In the genomic region with DNA sequence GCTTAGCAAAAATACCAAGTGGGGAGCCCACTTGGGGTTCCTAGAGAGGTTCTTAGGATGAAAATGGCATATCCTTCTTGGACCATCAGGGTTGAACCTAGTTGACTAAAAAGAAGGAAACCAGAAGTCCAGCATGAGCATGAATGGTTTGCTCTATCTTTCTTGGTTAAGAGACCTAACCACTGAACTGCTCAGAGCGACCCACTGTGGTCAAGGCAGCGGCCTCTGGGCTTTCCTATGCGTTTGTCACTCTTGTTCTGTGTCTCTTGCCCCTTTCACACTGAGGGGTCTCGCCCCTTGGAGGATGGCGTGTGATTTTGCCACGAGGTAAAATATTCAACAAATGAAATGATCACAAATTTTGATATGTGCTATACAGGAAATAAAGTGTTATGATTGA, we compare ENCODE assay signal across 8 cellular contexts. TPM values are rescaled to one million over a fixed set of nuclear protein-coding genes. Genes with fewer than 3 reads are reported as not detected.
DNase-seq lines count a peak whose midpoint lies in the region; ATAC-seq, FAIRE-seq and TF ChIP-seq lines count a peak whose summit lies in the region.

No MANE protein-coding gene starts in this region.

- H3K27ac ChIP-seq in HL-60 (replicated peaks) (peak overlapping the region; percentile 49), K562 (ENCODE audit: extremely low read depth, low read depth, low read length) (peak overlapping the region; percentile 68)

- H3K4me3 ChIP-seq in HL-60 (replicated peaks; ENCODE audit: insufficient read depth, low read length) (no peak overlapping the region), K562 (no peak overlapping the region; the same call in 1 of the 2 replicates), mononuclear cell (ENCODE audit: low read length) (peak overlapping the region; percentile 73)

- H2AFZ ChIP-seq in K562 (ENCODE audit: low read depth, low read length), result peak overlapping the region; percentile 85

- CTCF ChIA-PET in K562 (lab: Yijun Ruan, JAX; ENCODE audit: low intra/inter-chr PET ratio), result no interaction called here

- no peak for FAIRE-seq in K562 (lab: Jason Lieb, UNC)

- WGBS in K562 (ENCODE audit: insufficient coverage, low coverage, missing lambda C conversion rate), result 47% methylated on average over 6 of the region's 6 CpGs

- peak; percentile 35 for DNase-seq in A172 (ENCODE audit: low spot score)
- no peak for DNase-seq in HL-60 (ENCODE audit: low read depth in 1 of 2, low spot score in 1 of 2)
- no peak for DNase-seq in K562 (ENCODE audit: extremely low read depth in 1 of 4, low spot score in 3 of 4)
- DNase-seq in cerebellum (ENCODE audit: low spot score), result no peak
- no peak for DNase-seq in nucleus accumbens (lab: John Stamatoyannopoulos, UW)

- peaks cover 10% of the 10 kb centered on the region for H4K20me1 ChIP-seq in K562 (replicated peaks; ENCODE audit: control insufficient read depth, insufficient read depth, low read length)

- no peaks in the 10 kb centered on the region for H3K9me1 ChIP-seq in K562 (ENCODE audit: control insufficient read depth, insufficient read depth, low read length)

- no TSS peak for BruUV-seq in K562 (replicated peaks; lab: Mats Ljungman, UMichigan)

- peaks cover 18% of the 10 kb centered on the region for H3K79me2 ChIP-seq in K562 (ENCODE audit: control insufficient read depth, insufficient read depth, low read length)

- no peak for TF ChIP-seq EP300 in K562 (IDR thresholded peaks at IDR 0.05; ENCODE audit: low read length)

- POLR2A ChIA-PET in K562 (lab: Yijun Ruan, JAX), result interaction anchor here (0.6 to 3.1 kb wide), 11 partner anchors 9 to 293 kb away, joined by 3 to 30 read pairs (median 5); a partner anchor contains a TSS

- no peak for TF ChIP-seq CTCF in HL-60 (IDR thresholded peaks at IDR 0.05; ENCODE audit: insufficient read depth, low read length)
- TF ChIP-seq CTCF in K562 (IDR thresholded peaks at IDR 0.05 in 2 of 3, conservative IDR thresholded peaks at IDR 0.05 in 1 of 3; ENCODE audit: insufficient read depth in 2 of 3, low read depth in 1 of 3, low read length in 3 of 3), result no peak

- H3K27me3 ChIP-seq in HL-60 (ENCODE audit: insufficient read depth, poor library complexity, severe bottlenecking) (no peaks in the 10 kb centered on the region), K562 (ENCODE audit: control insufficient read depth in 2 of 2, insufficient read depth in 2 of 2, low read length in 2 of 2) (no peaks in the 10 kb centered on the region), mononuclear cell (ENCODE audit: insufficient read depth, low read length) (no peaks in the 10 kb centered on the region)

- H3K9ac ChIP-seq in K562 (ENCODE audit: insufficient read depth in 1 of 2, low read depth in 2 of 2, low read length in 2 of 2), result peak overlapping the region; percentile 49 to 52; a peak in 3 of 4 replicates

- no peaks in the 10 kb centered on the region for H3K36me3 ChIP-seq in K562 (ENCODE audit: control insufficient read depth, insufficient read depth, low read length)

- intact Hi-C loops in K562 (cut with micrococcal nuclease), result loop anchor here (1.0 kb wide), 1 partner anchor 20 kb away; a partner anchor contains a TSS

- no peak for TF ChIP-seq POLR2A in K562 (conservative IDR thresholded peaks at IDR 0.05)

- peaks cover 31 to 39% of the 10 kb centered on the region in 2 experiments for H3K4me1 ChIP-seq in K562 (replicated peaks in 1 of 2; ENCODE audit: control insufficient read depth in 2 of 2, insufficient read depth in 2 of 2, low read length in 2 of 2)
- peaks cover 62% of the 10 kb centered on the region for H3K4me1 ChIP-seq in mononuclear cell (ENCODE audit: insufficient read depth, low read length)

- in situ Hi-C loops in K562 (cut with MboI), result no loop called here

- ATAC-seq in K562, result no peak
- no peak for ATAC-seq in GM18868 (IDR thresholded peaks at IDR 0.05; ENCODE audit: unreplicated experiment)
- ATAC-seq in GM21367 (IDR thresholded peaks at IDR 0.05; ENCODE audit: unreplicated experiment), result no peak

- H3K9me3 ChIP-seq in K562 (replicated peaks; ENCODE audit: control insufficient read depth, insufficient read depth, low read depth, low read length) (no peaks in the 10 kb centered on the region), mononuclear cell (ENCODE audit: low read depth, low read length) (no peaks in the 10 kb centered on the region)

- TF ChIP-seq RAD21 in K562 (CRISPR knock-in tag; conservative IDR thresholded peaks at IDR 0.05 in 1 of 2, IDR thresholded peaks at IDR 0.05 in 1 of 2), result no peak

- peak overlapping the region; percentile 69 for H3K4me2 ChIP-seq in K562 (ENCODE audit: insufficient read depth, low read length)

RNA-seq across cellular contexts. Expression of a gene that starts 0.5 kb away (rescaled TPM):
- 8.8 and 10.9 TPM in 2 replicates for total RNA-seq in A172 (2014; rRNA removed; shearing (Covaris generic))
- total RNA-seq in K562 (2011; cell fraction: chromatin; rRNA removed; ENCODE audit: low replicate concordance), result 0.51 and 1.8 TPM in 2 replicates
- total RNA-seq in K562 (2011; cell fraction: nucleolus; rRNA removed), result 3.7 and 4.1 TPM in 2 replicates
- total RNA-seq in K562 (2011; cell fraction: nucleoplasm; rRNA removed), result 1.8 TPM in 2 replicates
- total RNA-seq in K562 (2014; rRNA removed), result 7.4 and 8.6 TPM in 2 replicates
- 0.61 and 1.1 TPM in 2 replicates for total RNA-seq in K562 (2014; rRNA removed; fragmentation: Illumina TruSeq; extraction: Trizol)
- total RNA-seq in K562 (2015; rRNA removed; fragmentation: Illumina TruSeq; extraction: Trizol), result 2.6 and 2.7 TPM in 2 replicates
- total RNA-seq in K562 (2021), result 5.4 and 6.5 TPM in 2 replicates
- 2.3 and 2.9 TPM in 2 replicates for polyA plus RNA-seq in K562 (2011; rRNA removed)
- polyA plus RNA-seq in K562 (2011; cell fraction: cytosol; rRNA removed), result 3.9 and 6.5 TPM in 2 replicates
- polyA plus RNA-seq in K562 (2011; cell fraction: nucleus; rRNA removed), result 2.4 and 2.6 TPM in 2 replicates
- 3.6 and 5.0 TPM in 2 replicates for polyA plus RNA-seq in K562 (2012)
- polyA plus RNA-seq in K562 (2014; fragmentation: Illumina TruSeq; extraction: Trizol), result 1.7 and 2.5 TPM in 2 replicates
- polyA plus RNA-seq in K562 (2014; fragmentation: Nextera tagmentation; extraction: Ambion mirVana), result under 1 TPM; 0.01 to 0.08 TPM
- polyA plus RNA-seq in K562 (2014; rRNA removed), result 3.5 and 4.1 TPM in 2 replicates
- polyA minus RNA-seq in K562 (2011; rRNA and poly(A)+ RNA removed), result 1.8 and 1.9 TPM in 2 replicates
- polyA minus RNA-seq in K562 (2011; cell fraction: cytosol; rRNA and poly(A)+ RNA removed), result 2.9 and 4.3 TPM in 2 replicates
- polyA minus RNA-seq in K562 (2011; cell fraction: nucleus; rRNA and poly(A)+ RNA removed), result 1.5 and 3.1 TPM in 2 replicates
- total RNA-seq in mononuclear cell, result 9.2 TPM
- 3.1 TPM for total RNA-seq in cerebellum

RNA-seq across cellular contexts. Expression of a gene that starts 14.3 kb away (rescaled TPM):
- total RNA-seq in A172 (2014; rRNA removed; shearing (Covaris generic)), result 35.8 and 39.3 TPM in 2 replicates
- 42.3 and 63.3 TPM in 2 replicates for total RNA-seq in K562 (2011; cell fraction: chromatin; rRNA removed; ENCODE audit: low replicate concordance)
- total RNA-seq in K562 (2011; cell fraction: nucleolus; rRNA removed), result 76.2 and 101 TPM in 2 replicates
- 131 and 204 TPM in 2 replicates for total RNA-seq in K562 (2011; cell fraction: nucleoplasm; rRNA removed)
- 11.4 and 15.5 TPM in 2 replicates for total RNA-seq in K562 (2014; rRNA removed)
- total RNA-seq in K562 (2014; rRNA removed; fragmentation: Illumina TruSeq; extraction: Trizol), result 24.0 and 28.1 TPM in 2 replicates
- total RNA-seq in K562 (2015; rRNA removed; fragmentation: Illumina TruSeq; extraction: Trizol), result 16.8 and 16.9 TPM in 2 replicates
- 16.3 and 16.8 TPM in 2 replicates for total RNA-seq in K562 (2021)
- 23.1 and 26.2 TPM in 2 replicates for polyA plus RNA-seq in K562 (2011; rRNA removed)
- 30.2 and 33.9 TPM in 2 replicates for polyA plus RNA-seq in K562 (2011; cell fraction: cytosol; rRNA removed)
- 38.7 and 40.6 TPM in 2 replicates for polyA plus RNA-seq in K562 (2011; cell fraction: nucleus; rRNA removed)
- polyA plus RNA-seq in K562 (2012), result 18.6 and 19.9 TPM in 2 replicates
- 7.1 and 9.7 TPM in 2 replicates for polyA plus RNA-seq in K562 (2014; fragmentation: Illumina TruSeq; extraction: Trizol)
- polyA plus RNA-seq in K562 (2014; fragmentation: Nextera tagmentation; extraction: Ambion mirVana), result 10 to 100 TPM; 17.4 to 19.5 TPM
- 12.5 and 16.7 TPM in 2 replicates for polyA plus RNA-seq in K562 (2014; rRNA removed)
- 56.1 and 92.4 TPM in 2 replicates for polyA minus RNA-seq in K562 (2011; rRNA and poly(A)+ RNA removed)
- polyA minus RNA-seq in K562 (2011; cell fraction: cytosol; rRNA and poly(A)+ RNA removed), result 26.4 and 31.2 TPM in 2 replicates
- polyA minus RNA-seq in K562 (2011; cell fraction: nucleus; rRNA and poly(A)+ RNA removed), result 63.1 and 97.3 TPM in 2 replicates
- 221 TPM for total RNA-seq in mononuclear cell
- 28.3 TPM for total RNA-seq in cerebellum

RNA-seq across cellular contexts. Expression of a gene that starts 19.9 kb away (rescaled TPM):
- 110 and 114 TPM in 2 replicates for total RNA-seq in A172 (2014; rRNA removed; shearing (Covaris generic))
- total RNA-seq in K562 (2011; cell fraction: chromatin; rRNA removed; ENCODE audit: low replicate concordance), result 109 and 239 TPM in 2 replicates
- total RNA-seq in K562 (2011; cell fraction: nucleolus; rRNA removed), result 161 and 197 TPM in 2 replicates
- total RNA-seq in K562 (2011; cell fraction: nucleoplasm; rRNA removed), result 144 and 149 TPM in 2 replicates
- total RNA-seq in K562 (2014; rRNA removed) (78.1 and 96.2 TPM in 2 replicates), K562 (2014; rRNA removed; fragmentation: Illumina TruSeq; extraction: Trizol) (46.7 and 60.3 TPM in 2 replicates), K562 (2015; rRNA removed; fragmentation: Illumina TruSeq; extraction: Trizol) (67.7 and 74.8 TPM in 2 replicates), K562 (2021) (99.8 and 104 TPM in 2 replicates), mononuclear cell (1.5 TPM), cerebellum (15.2 TPM)
- polyA plus RNA-seq in K562 (2011; rRNA removed) (27.2 and 57.3 TPM in 2 replicates), K562 (2014; fragmentation: Illumina TruSeq; extraction: Trizol) (114 and 128 TPM in 2 replicates), K562 (2014; fragmentation: Nextera tagmentation; extraction: Ambion mirVana) (100 to 1,000 TPM in 1 of 2 experiments, 10 to 100 TPM in 1; 63.4 to 101 TPM), K562 (2014; rRNA removed) (51.3 and 62.7 TPM in 2 replicates)
- polyA plus RNA-seq in K562 (2011; cell fraction: cytosol; rRNA removed), result 47.9 and 49.1 TPM in 2 replicates
- polyA plus RNA-seq in K562 (2011; cell fraction: nucleus; rRNA removed), result 213 and 224 TPM in 2 replicates
- polyA plus RNA-seq in K562 (2012), result 77.0 and 128 TPM in 2 replicates
- polyA minus RNA-seq in K562 (2011; rRNA and poly(A)+ RNA removed), result 25.6 and 34.2 TPM in 2 replicates
- polyA minus RNA-seq in K562 (2011; cell fraction: cytosol; rRNA and poly(A)+ RNA removed), result 24.7 and 37.6 TPM in 2 replicates
- polyA minus RNA-seq in K562 (2011; cell fraction: nucleus; rRNA and poly(A)+ RNA removed), result 59.9 and 83.2 TPM in 2 replicates

RNA-seq across cellular contexts. Expression of a gene that starts 27.8 kb away (rescaled TPM):
- 1.9 and 4.3 TPM in 2 replicates for total RNA-seq in A172 (2014; rRNA removed; shearing (Covaris generic))
- 54.5 and 58.1 TPM in 2 replicates for total RNA-seq in K562 (2011; cell fraction: chromatin; rRNA removed; ENCODE audit: low replicate concordance)
- total RNA-seq in K562 (2011; cell fraction: nucleolus; rRNA removed), result 32.9 and 33.8 TPM in 2 replicates
- 75.0 and 137 TPM in 2 replicates for total RNA-seq in K562 (2011; cell fraction: nucleoplasm; rRNA removed)
- total RNA-seq in K562 (2014; rRNA removed), result 5.9 and 6.0 TPM in 2 replicates
- 4.8 and 5.5 TPM in 2 replicates for total RNA-seq in K562 (2014; rRNA removed; fragmentation: Illumina TruSeq; extraction: Trizol)
- total RNA-seq in K562 (2015; rRNA removed; fragmentation: Illumina TruSeq; extraction: Trizol), result 4.4 and 4.9 TPM in 2 replicates
- total RNA-seq in K562 (2021), result 17.5 and 23.4 TPM in 2 replicates
- polyA plus RNA-seq in K562 (2011; rRNA removed), result 13.4 and 22.8 TPM in 2 replicates
- 13.3 and 24.8 TPM in 2 replicates for polyA plus RNA-seq in K562 (2011; cell fraction: cytosol; rRNA removed)
- polyA plus RNA-seq in K562 (2011; cell fraction: nucleus; rRNA removed), result 83.4 and 84.6 TPM in 2 replicates
- polyA plus RNA-seq in K562 (2012), result 24.0 and 57.3 TPM in 2 replicates
- 28.1 and 31.8 TPM in 2 replicates for polyA plus RNA-seq in K562 (2014; fragmentation: Illumina TruSeq; extraction: Trizol)
- 1 to 10 TPM; 2.3 to 3.2 TPM for polyA plus RNA-seq in K562 (2014; fragmentation: Nextera tagmentation; extraction: Ambion mirVana)
- 22.9 and 23.3 TPM in 2 replicates for polyA plus RNA-seq in K562 (2014; rRNA removed)
- 4.4 and 4.6 TPM in 2 replicates for polyA minus RNA-seq in K562 (2011; rRNA and poly(A)+ RNA removed)
- 4.1 and 5.7 TPM in 2 replicates for polyA minus RNA-seq in K562 (2011; cell fraction: cytosol; rRNA and poly(A)+ RNA removed)
- 10.6 and 12.4 TPM in 2 replicates for polyA minus RNA-seq in K562 (2011; cell fraction: nucleus; rRNA and poly(A)+ RNA removed)
- total RNA-seq in mononuclear cell, result 40.3 TPM
- 29.9 TPM for total RNA-seq in cerebellum

RNA-seq across cellular contexts. Expression of a gene that starts 38.3 kb away (rescaled TPM):
- total RNA-seq in A172 (2014; rRNA removed; shearing (Covaris generic)), result 6.9 and 7.5 TPM in 2 replicates
- 48.2 and 140 TPM in 2 replicates for total RNA-seq in K562 (2011; cell fraction: chromatin; rRNA removed; ENCODE audit: low replicate concordance)
- 69.2 and 70.9 TPM in 2 replicates for total RNA-seq in K562 (2011; cell fraction: nucleolus; rRNA removed)
- 56.7 and 63.2 TPM in 2 replicates for total RNA-seq in K562 (2011; cell fraction: nucleoplasm; rRNA removed)
- total RNA-seq in K562 (2014; rRNA removed), result 4.5 and 10.5 TPM in 2 replicates
- total RNA-seq in K562 (2014; rRNA removed; fragmentation: Illumina TruSeq; extraction: Trizol), result 1.3 and 2.1 TPM in 2 replicates
- total RNA-seq in K562 (2015; rRNA removed; fragmentation: Illumina TruSeq; extraction: Trizol), result 1.6 and 2.0 TPM in 2 replicates
- 24.4 and 26.0 TPM in 2 replicates for total RNA-seq in K562 (2021)
- 3.4 and 11.1 TPM in 2 replicates for polyA plus RNA-seq in K562 (2011; rRNA removed)
- 2.9 and 4.2 TPM in 2 replicates for polyA plus RNA-seq in K562 (2011; cell fraction: cytosol; rRNA removed)
- 21.8 and 47.2 TPM in 2 replicates for polyA plus RNA-seq in K562 (2011; cell fraction: nucleus; rRNA removed)
- polyA plus RNA-seq in K562 (2012), result 8.0 and 12.4 TPM in 2 replicates
- polyA plus RNA-seq in K562 (2014; fragmentation: Illumina TruSeq; extraction: Trizol), result 6.7 and 11.2 TPM in 2 replicates
- under 1 TPM; 0.13 to 0.25 TPM for polyA plus RNA-seq in K562 (2014; fragmentation: Nextera tagmentation; extraction: Ambion mirVana)
- polyA plus RNA-seq in K562 (2014; rRNA removed), result 11.0 TPM in 2 replicates
- 3.6 and 5.6 TPM in 2 replicates for polyA minus RNA-seq in K562 (2011; rRNA and poly(A)+ RNA removed)
- polyA minus RNA-seq in K562 (2011; cell fraction: cytosol; rRNA and poly(A)+ RNA removed), result 14.1 and 21.2 TPM in 2 replicates
- 17.4 and 17.8 TPM in 2 replicates for polyA minus RNA-seq in K562 (2011; cell fraction: nucleus; rRNA and poly(A)+ RNA removed)
- 250 TPM for total RNA-seq in mononuclear cell
- 7.7 TPM for total RNA-seq in cerebellum
